In the genomic region with DNA sequence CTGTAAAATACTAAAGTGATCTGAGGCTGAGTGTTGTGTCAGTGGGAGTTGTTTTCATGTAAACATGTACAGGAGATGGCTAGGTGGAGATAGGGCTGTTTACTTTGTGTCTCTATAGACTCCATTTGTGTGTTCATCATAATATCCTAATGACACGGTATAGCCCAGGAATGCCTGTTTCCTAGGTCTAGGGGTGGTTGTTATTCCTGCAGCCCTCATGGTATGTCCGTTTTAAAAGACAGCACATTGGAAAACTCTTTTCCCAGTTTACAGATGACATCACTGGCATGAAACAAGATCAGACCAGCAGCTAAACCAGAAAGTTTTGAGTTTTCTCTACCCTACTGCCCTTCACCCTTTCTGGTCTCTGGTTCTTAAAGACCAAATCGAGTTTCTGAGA, we compare ENCODE assay signal across 15 cellular contexts.
DNase-seq lines count a peak whose midpoint lies in the region; ATAC-seq and TF ChIP-seq lines count a peak whose summit lies in the region.
"Had no signal": no experiment of that assay in that cellular context is flagged by ENCODE, and none has a peak within 500 bp of the region (broad histone marks: within the 10 kb centered on the region; RNA-seq: fewer than 3 reads in every experiment).

No MANE protein-coding gene starts in this region.

- H2BK120ac ChIP-seq in trophoblast cell (ENCODE audit: insufficient read depth, low read length, poor library complexity) = no peak overlapping the region

- no peak overlapping the region for H2BK12ac ChIP-seq in trophoblast cell (ENCODE audit: low read length)

- no peak overlapping the region for H3K4me2 ChIP-seq in trophoblast cell (ENCODE audit: low read length)

- TF ChIP-seq CTCF in WTC11 (IDR thresholded peaks at IDR 0.05) (no peak), glutamatergic neuron (IDR thresholded peaks at IDR 0.05; ENCODE audit: partially characterized antibody, unreplicated experiment) (no peak), lower lobe of right lung (IDR thresholded peaks at IDR 0.05) (no peak)

- no peak overlapping the region for H3K18ac ChIP-seq in trophoblast cell (ENCODE audit: low read length)

- no peak overlapping the region for H2BK5ac ChIP-seq in trophoblast cell (ENCODE audit: low read depth, low read length, poor library complexity)

- peaks cover 4 to 5% of the 10 kb centered on the region in 2 experiments for H3K36me3 ChIP-seq in trophoblast cell (ENCODE audit: control insufficient read depth in 1 of 2, insufficient read depth in 2 of 2, low read length in 2 of 2)
- no peaks in the 10 kb centered on the region for H3K36me3 ChIP-seq in lower lobe of right lung
- H3K36me3 ChIP-seq: gastroesophageal sphincter, SJSA1 had no signal

- H3K14ac ChIP-seq in trophoblast cell (ENCODE audit: low read length) = no peak overlapping the region

- H3K4me3 ChIP-seq in trophoblast cell (ENCODE audit: low read depth, low read length) (no peak overlapping the region), lower lobe of right lung (no peak overlapping the region)
- H3K4me3 ChIP-seq: gastroesophageal sphincter, SJSA1 had no signal

- H3K27me3 ChIP-seq in trophoblast cell (ENCODE audit: insufficient read depth, low read length) (no peaks in the 10 kb centered on the region), lower lobe of right lung (ENCODE audit: low read depth) (no peaks in the 10 kb centered on the region)
- H3K27me3 ChIP-seq: gastroesophageal sphincter, SJSA1, testis had no signal

- H3K4me1 ChIP-seq in trophoblast cell (ENCODE audit: control insufficient read depth in 1 of 2, insufficient read depth in 2 of 2, low read length in 2 of 2) (peaks cover 20 to 24% of the 10 kb centered on the region in 2 experiments), lower lobe of right lung (peaks cover 33% of the 10 kb centered on the region)

- H3K9me3 ChIP-seq in trophoblast cell (ENCODE audit: insufficient read depth, low read depth, low read length) (no peaks in the 10 kb centered on the region), lower lobe of right lung (no peaks in the 10 kb centered on the region)
- H3K9me3 ChIP-seq: gastroesophageal sphincter, SJSA1, testis had no signal

- no peaks in the 10 kb centered on the region for H3K9me3 Mint-ChIP-seq in T-helper 1 cell treated with Interleukin-12 subunit alpha and Interleukin-12 subunit beta and Interleukin-4 antibody, amounts not matched to agents 30 μg/mL and 1 μg/mL, for 36 hours
- no peaks in the 10 kb centered on the region for H3K9me3 Mint-ChIP-seq in WTC11
- H3K9me3 Mint-ChIP-seq in glutamatergic neuron (ENCODE audit: unreplicated experiment) = no peaks in the 10 kb centered on the region
- H3K9me3 Mint-ChIP-seq: activated B cell treated with CpG ODN at 0.5 μM for 24 hours had no signal

- no peak overlapping the region for H3K23ac ChIP-seq in trophoblast cell (ENCODE audit: low read length)

- no peak overlapping the region for H4K12ac ChIP-seq in trophoblast cell (ENCODE audit: low read depth, low read length)

- DNase-seq in T-helper 1 cell (no peak), WTC11 (ENCODE audit: low spot score) (no peak), glutamatergic neuron (no peak), trophoblast cell (peak; percentile 87 to 97), lower lobe of right lung (no peak)
- no peak for DNase-seq in stimulated activated CD4-positive, alpha-beta T cell treated with anti-CD3 and anti-CD28 coated beads, Interleukin-2, amount 100 ng/mL, for 48 hours
- DNase-seq: activated B cell treated with CpG ODN at 0.5 μM for 24 hours, HCEC 1CT, MV-4-11, testis had no signal

- H2AK5ac ChIP-seq in trophoblast cell (ENCODE audit: low read length) = no peak overlapping the region

- peaks cover 5% of the 10 kb centered on the region for H3K79me2 ChIP-seq in trophoblast cell (ENCODE audit: control insufficient read depth, insufficient read depth, low read length, poor library complexity)

- no peak overlapping the region for H2AFZ ChIP-seq in trophoblast cell (ENCODE audit: insufficient read depth, low read length, poor library complexity)

- intact Hi-C loops in lower lobe of right lung (cut with DNase I) = no loop called here

- H3K79me1 ChIP-seq in trophoblast cell (ENCODE audit: low read length) = peaks cover 17% of the 10 kb centered on the region

- peak overlapping the region; percentile 8 for H3K4me3 Mint-ChIP-seq in T-helper 1 cell treated with Interleukin-12 subunit alpha and Interleukin-12 subunit beta and Interleukin-4 antibody, amounts not matched to agents 30 μg/mL and 1 μg/mL, for 36 hours
- H3K4me3 Mint-ChIP-seq in WTC11 (peak overlapping the region; percentile 74; the same call in 1 of the 2 replicates), glutamatergic neuron (ENCODE audit: unreplicated experiment) (peak overlapping the region; percentile 51)
- H3K4me3 Mint-ChIP-seq: activated B cell treated with CpG ODN at 0.5 μM for 24 hours had no signal

- POLR2A ChIA-PET in WTC11 (lab: Charles Lee) = no interaction called here

- no peak overlapping the region for H3K9ac ChIP-seq in trophoblast cell (ENCODE audit: low read length)

- no peak overlapping the region for H3K27ac Mint-ChIP-seq in T-helper 1 cell treated with Interleukin-12 subunit alpha and Interleukin-12 subunit beta and Interleukin-4 antibody, amounts not matched to agents 30 μg/mL and 1 μg/mL, for 36 hours
- H3K27ac Mint-ChIP-seq in WTC11 = no peak overlapping the region
- no peak overlapping the region for H3K27ac Mint-ChIP-seq in glutamatergic neuron (ENCODE audit: unreplicated experiment)
- H3K27ac Mint-ChIP-seq: activated B cell treated with CpG ODN at 0.5 μM for 24 hours had no signal

- no peak overlapping the region for H4K8ac ChIP-seq in trophoblast cell (ENCODE audit: low read depth, low read length)

- H3K27ac ChIP-seq in trophoblast cell (ENCODE audit: low read depth, low read length) = no peak overlapping the region
- no peak overlapping the region for H3K27ac ChIP-seq in lower lobe of right lung
- H3K27ac ChIP-seq: 22Rv1, SJSA1 had no signal

- no peaks in the 10 kb centered on the region for H3K36me3 Mint-ChIP-seq in T-helper 1 cell treated with Interleukin-12 subunit alpha and Interleukin-12 subunit beta and Interleukin-4 antibody, amounts not matched to agents 30 μg/mL and 1 μg/mL, for 36 hours (ENCODE audit: low read depth)
- no peaks in the 10 kb centered on the region for H3K36me3 Mint-ChIP-seq in WTC11
- no peaks in the 10 kb centered on the region for H3K36me3 Mint-ChIP-seq in glutamatergic neuron (ENCODE audit: unreplicated experiment)

- peaks cover 2% of the 10 kb centered on the region for H3K4me1 Mint-ChIP-seq in T-helper 1 cell treated with Interleukin-12 subunit alpha and Interleukin-12 subunit beta and Interleukin-4 antibody, amounts not matched to agents 30 μg/mL and 1 μg/mL, for 36 hours (ENCODE audit: low read depth)
- H3K4me1 Mint-ChIP-seq in WTC11 = peaks cover 25% of the 10 kb centered on the region
- peaks cover 17% of the 10 kb centered on the region for H3K4me1 Mint-ChIP-seq in glutamatergic neuron (ENCODE audit: low read depth, unreplicated experiment)

- CTCF ChIA-PET in WTC11 (lab: Charles Lee) = interaction anchor here (1.5 kb wide), 1 partner anchor 147 kb away, joined by 3 read pairs; no protein-coding TSS in a partner anchor

- H4K91ac ChIP-seq in trophoblast cell (ENCODE audit: low read depth, low read length) = no peak overlapping the region

- no CpG with 5 or more reads among the region's 3 CpGs for WGBS in trophoblast cell (ENCODE audit: extremely low coverage, insufficient coverage, insufficient read length)

- ATAC-seq in WTC11 = no peak
- no peak for ATAC-seq in lower lobe of right lung
- ATAC-seq in GM21528 (IDR thresholded peaks at IDR 0.05; ENCODE audit: low FRiP score, unreplicated experiment) = no peak
- ATAC-seq: gastroesophageal sphincter had no signal

- no peak overlapping the region for H3K4ac ChIP-seq in trophoblast cell (ENCODE audit: low read depth, low read length)

- peaks cover 54% of the 10 kb centered on the region for H3K27me3 Mint-ChIP-seq in T-helper 1 cell treated with Interleukin-12 subunit alpha and Interleukin-12 subunit beta and Interleukin-4 antibody, amounts not matched to agents 30 μg/mL and 1 μg/mL, for 36 hours (ENCODE audit: low read depth)
- H3K27me3 Mint-ChIP-seq in WTC11 (ENCODE audit: low read depth) = peaks cover 46% of the 10 kb centered on the region
- peaks cover 11% of the 10 kb centered on the region for H3K27me3 Mint-ChIP-seq in glutamatergic neuron (ENCODE audit: unreplicated experiment)

TF ChIP-seq in WTC11, 78 proteins besides CTCF, POLR2A, EP300 and RAD21:
- no peak for TF ChIP-seq CREB1 (CRISPR knock-in tag; IDR thresholded peaks at IDR 0.05)
- TF ChIP-seq FOXK1 (CRISPR knock-in tag; IDR thresholded peaks at IDR 0.05) = no peak
- TF ChIP-seq KAT7 (CRISPR knock-in tag; IDR thresholded peaks at IDR 0.05; ENCODE audit: borderline replicate concordance) = no peak
- TF ChIP-seq NR2C2 (CRISPR knock-in tag; IDR thresholded peaks at IDR 0.05) = no peak
- TF ChIP-seq TEAD1 (CRISPR knock-in tag; IDR thresholded peaks at IDR 0.05) = no peak
- TF ChIP-seq, protein P1, sequence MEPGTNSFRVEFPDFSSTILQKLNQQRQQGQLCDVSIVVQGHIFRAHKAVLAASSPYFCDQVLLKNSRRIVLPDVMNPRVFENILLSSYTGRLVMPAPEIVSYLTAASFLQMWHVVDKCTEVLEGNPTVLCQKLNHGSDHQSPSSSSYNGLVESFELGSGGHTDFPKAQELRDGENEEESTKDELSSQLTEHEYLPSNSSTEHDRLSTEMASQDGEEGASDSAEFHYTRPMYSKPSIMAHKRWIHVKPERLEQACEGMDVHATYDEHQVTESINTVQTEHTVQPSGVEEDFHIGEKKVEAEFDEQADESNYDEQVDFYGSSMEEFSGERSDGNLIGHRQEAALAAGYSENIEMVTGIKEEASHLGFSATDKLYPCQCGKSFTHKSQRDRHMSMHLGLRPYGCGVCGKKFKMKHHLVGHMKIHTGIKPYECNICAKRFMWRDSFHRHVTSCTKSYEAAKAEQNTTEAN (CRISPR knock-in tag; IDR thresholded peaks at IDR 0.05) = no peak

Comparison
In these comparisons a context has a peak if more than half of its experiments do, and no peak if none do; other contexts are left out.
1. H3K4me3 Mint-ChIP-seq: peak in every context shown above with its lines; median percentile 74 in WTC11; 51 in glutamatergic neuron; 8 in T-helper 1 cell treated with Interleukin-12 subunit alpha and Interleukin-12 subunit beta and Interleukin-4 antibody, amounts not matched to agents 30 μg/mL and 1 μg/mL, for 36 hours.
2. DNase-seq: peak in trophoblast cell (2 of 2); none in T-helper 1 cell (0 of 5), WTC11 (single experiment), glutamatergic neuron (single experiment), stimulated activated CD4-positive, alpha-beta T cell treated with anti-CD3 and anti-CD28 coated beads, Interleukin-2, amount 100 ng/mL, for 48 hours (0 of 2) and lower lobe of right lung (single experiment).